In genomic region chr2:173218331-173219056, GRCh38 we compare ENCODE assay signal across 13 cellular contexts.
DNase-seq lines count a peak whose midpoint lies in the region; ATAC-seq and TF ChIP-seq lines count a peak whose summit lies in the region.
"Had no signal": no experiment of that assay in that cellular context is flagged by ENCODE, and none has a peak within 500 bp of the region (broad histone marks: within the 10 kb centered on the region; RNA-seq: fewer than 3 reads in every experiment).

No MANE protein-coding gene starts in this region.

- intact Hi-C loops in heart right ventricle (cut with DNase I), result loop anchor here in 1 of 10 donors (10.0 kb wide), 1 partner anchor 414 kb away; no protein-coding TSS in a partner anchor

- ATAC-seq in heart right ventricle (peak; percentile 57 to 85 (median 79)), HG02852 (IDR thresholded peaks at IDR 0.05; ENCODE audit: unreplicated experiment) (no peak)

- no peaks in the 10 kb centered on the region for H3K9me3 ChIP-seq in adipocyte (ENCODE audit: control insufficient read depth, low read length)
- H3K9me3 ChIP-seq in heart right ventricle, result no peaks in the 10 kb centered on the region
- H3K9me3 ChIP-seq: spleen had no signal

- H3K4me3 ChIP-seq in H7 (ENCODE audit: insufficient read depth, low read depth, low read length), result no peak overlapping the region
- no peak overlapping the region for H3K4me3 ChIP-seq in adipocyte (ENCODE audit: low read length)
- peak overlapping the region in 1 of 10 donors; percentile 7 for H3K4me3 ChIP-seq in heart right ventricle
- H3K4me3 ChIP-seq: spleen had no signal

- 21 to 30% methylated on average over 6 of the region's 6 CpGs for WGBS in heart right ventricle, 2 donors

- no peak overlapping the region for H3K4me3 Mint-ChIP-seq in progenitor cell of endocrine pancreas (ENCODE audit: low read depth)

- H3K27me3 Mint-ChIP-seq in progenitor cell of endocrine pancreas, result no peaks in the 10 kb centered on the region

- H3K4me1 Mint-ChIP-seq in progenitor cell of endocrine pancreas (ENCODE audit: low read depth), result peaks cover 1% of the 10 kb centered on the region

- H3K9me3 Mint-ChIP-seq in progenitor cell of endocrine pancreas (ENCODE audit: low read depth), result no peaks in the 10 kb centered on the region

- H3K36me3 ChIP-seq in H7 (replicated peaks; ENCODE audit: control insufficient read depth, insufficient read depth, low read length), result no peaks in the 10 kb centered on the region
- H3K36me3 ChIP-seq in adipocyte (ENCODE audit: control insufficient read depth, insufficient read depth, low read length, severe bottlenecking), result peaks cover 8% of the 10 kb centered on the region
- peaks cover 0 to 26% (median 0%) of the 10 kb centered on the region in 9 donors for H3K36me3 ChIP-seq in heart right ventricle
- H3K36me3 ChIP-seq: spleen had no signal

- peaks cover 3% of the 10 kb centered on the region for H3K36me3 Mint-ChIP-seq in progenitor cell of endocrine pancreas (ENCODE audit: insufficient read depth)

- H3K9ac ChIP-seq in adipocyte (ENCODE audit: low read length), result no peak overlapping the region

- peak overlapping the region; percentile 12 for H3K27ac Mint-ChIP-seq in progenitor cell of endocrine pancreas

- DNase-seq in H7, result peak; percentile 49
- peak; percentile 35 for DNase-seq in adipocyte (ENCODE audit: low read depth)
- DNase-seq in heart right ventricle, result peak; percentile 22 to 33
- DNase-seq in progenitor cell of endocrine pancreas (ENCODE audit: low spot score, unreplicated experiment), result no peak
- DNase-seq in NCI-H2081 (lab: John Stamatoyannopoulos, UW), result no peak
- no peak for DNase-seq in DMS79 treated with DMSO at 0.1 percent for 48 hours (lab: John Stamatoyannopoulos, UW)
- DNase-seq in activated CD4-positive, alpha-beta T cell treated with anti-CD3 and anti-CD28 coated beads for 4 hours, result no peak
- DNase-seq: central memory CD4-positive, alpha-beta T cell; GOT3; NCI-H187 treated with DMSO at 0.1 percent for 48 hours; spleen; stimulated activated naive CD4-positive, alpha-beta T cell had no signal

- H3K4me1 ChIP-seq in adipocyte (ENCODE audit: control insufficient read depth, insufficient read depth, low read length) (peaks cover 9% of the 10 kb centered on the region), heart right ventricle (peaks cover 0 to 44% (median 21%) of the 10 kb centered on the region in 9 donors)

- TF ChIP-seq CTCF in heart right ventricle (IDR thresholded peaks at IDR 0.05) (no peak), progenitor cell of endocrine pancreas (IDR thresholded peaks at IDR 0.05; ENCODE audit: unreplicated experiment) (no peak)

- peak overlapping the region in 7 of 10 donors; percentile 18 to 65 (median 44) for H3K27ac ChIP-seq in heart right ventricle
- H3K27ac ChIP-seq: spleen had no signal

- H3K27me3 ChIP-seq in H7 (ENCODE audit: control insufficient read depth, insufficient read depth, low read length) (no peaks in the 10 kb centered on the region), adipocyte (replicated peaks; ENCODE audit: control insufficient read depth, insufficient read depth, low read length) (no peaks in the 10 kb centered on the region), heart right ventricle (no peaks in the 10 kb centered on the region)
- H3K27me3 ChIP-seq: spleen had no signal

Comparison
In these comparisons a context has a peak if more than half of its experiments do, and no peak if none do; other contexts are left out.
1. DNase-seq: peak in H7 (single experiment), adipocyte (single experiment) and heart right ventricle (2 of 2); none in progenitor cell of endocrine pancreas (single experiment), NCI-H2081 (0 of 2), DMS79 treated with DMSO at 0.1 percent for 48 hours (single experiment) and activated CD4-positive, alpha-beta T cell treated with anti-CD3 and anti-CD28 coated beads for 4 hours (0 of 2).